ENCODE assay signal across 17 cellular contexts in genomic region chr14:61247935-61248334, GRCh38. TPM values are rescaled to one million over a fixed set of nuclear protein-coding genes. Genes with fewer than 3 reads are reported as not detected.
DNase-seq lines count a peak whose midpoint lies in the region; ATAC-seq, FAIRE-seq and TF ChIP-seq lines count a peak whose summit lies in the region.
"Had no signal": no experiment of that assay in that cellular context is flagged by ENCODE, and none has a peak within 500 bp of the region (broad histone marks: within the 10 kb centered on the region; RNA-seq: fewer than 3 reads in every experiment).

No MANE protein-coding gene starts in this region.

- no peak for DNase-seq in activated CD4-positive, alpha-beta memory T cell treated with anti-CD3 and anti-CD28 coated beads, Interleukin-2, amount 10 ng/mL, durations not matched to agents 7 days and 5 days
- no peak for DNase-seq in activated CD4-positive, alpha-beta memory T cell treated with anti-CD3 and anti-CD28 coated beads for 36 hours
- DNase-seq in RCC 7860 (ENCODE audit: low spot score) (peak; percentile 20), epithelial cell of prostate (ENCODE audit: low read depth, low spot score) (no peak), natural killer cell (no peak), DMS114 treated with DMSO at 0.1 percent for 48 hours (lab: John Stamatoyannopoulos, UW; ENCODE audit: unreplicated experiment) (no peak)
- no peak for DNase-seq in stimulated activated effector memory CD8-positive, alpha-beta T cell treated with anti-CD3 and anti-CD28 coated beads, Interleukin-12 subunit alpha, Interleukin-12 subunit beta, amount 100 ng/mL, for 72 hours (ENCODE audit: low spot score in 2 of 2)
- DNase-seq in effector CD8-positive, alpha-beta T cell (lab: John Stamatoyannopoulos, UW): no peak
- DNase-seq: CD8-positive, alpha-beta T cell; colonic mucosa; esophagus squamous epithelium; Kasumi-1; left ventricle myocardium superior had no signal

- POLR2A ChIA-PET in activated CD4-positive, alpha-beta memory T cell treated with anti-CD3 and anti-CD28 coated beads, Interleukin-2, amount 10 ng/mL, durations not matched to agents 7 days and 5 days (lab: Charles Lee): interaction anchor here (1.5 kb wide), 1 partner anchor 277 kb away, joined by 4 read pairs; no protein-coding TSS in a partner anchor
- POLR2A ChIA-PET in activated CD4-positive, alpha-beta memory T cell treated with anti-CD3 and anti-CD28 coated beads for 36 hours (lab: Charles Lee): no interaction called here

- H3K4me3 Mint-ChIP-seq in activated CD4-positive, alpha-beta memory T cell treated with anti-CD3 and anti-CD28 coated beads, Interleukin-2, amount 10 ng/mL, durations not matched to agents 7 days and 5 days: peak overlapping the region; percentile 24
- no peak overlapping the region for H3K4me3 Mint-ChIP-seq in activated CD4-positive, alpha-beta memory T cell treated with anti-CD3 and anti-CD28 coated beads for 36 hours
- no peak overlapping the region for H3K4me3 Mint-ChIP-seq in stimulated activated effector memory CD8-positive, alpha-beta T cell treated with anti-CD3 and anti-CD28 coated beads, Interleukin-12 subunit alpha, Interleukin-12 subunit beta, amount 100 ng/mL, for 72 hours
- no peak overlapping the region for H3K4me3 Mint-ChIP-seq in natural killer cell
- H3K4me3 Mint-ChIP-seq: CD8-positive, alpha-beta T cell had no signal

- H3K4me1 Mint-ChIP-seq in activated CD4-positive, alpha-beta memory T cell treated with anti-CD3 and anti-CD28 coated beads, Interleukin-2, amount 10 ng/mL, durations not matched to agents 7 days and 5 days: peaks cover 44% of the 10 kb centered on the region
- peaks cover 8% of the 10 kb centered on the region for H3K4me1 Mint-ChIP-seq in activated CD4-positive, alpha-beta memory T cell treated with anti-CD3 and anti-CD28 coated beads for 36 hours (ENCODE audit: low read depth)
- no peaks in the 10 kb centered on the region for H3K4me1 Mint-ChIP-seq in stimulated activated effector memory CD8-positive, alpha-beta T cell treated with anti-CD3 and anti-CD28 coated beads, Interleukin-12 subunit alpha, Interleukin-12 subunit beta, amount 100 ng/mL, for 72 hours
- peaks cover 0 to 5% of the 10 kb centered on the region in 2 donors for H3K4me1 Mint-ChIP-seq in natural killer cell

- H3K27me3 Mint-ChIP-seq in activated CD4-positive, alpha-beta memory T cell treated with anti-CD3 and anti-CD28 coated beads, Interleukin-2, amount 10 ng/mL, durations not matched to agents 7 days and 5 days: no peaks in the 10 kb centered on the region
- peaks cover 8% of the 10 kb centered on the region for H3K27me3 Mint-ChIP-seq in activated CD4-positive, alpha-beta memory T cell treated with anti-CD3 and anti-CD28 coated beads for 36 hours
- H3K27me3 Mint-ChIP-seq in natural killer cell (ENCODE audit: low read depth in 2 of 2): peaks cover 16 to 29% of the 10 kb centered on the region in 2 donors

- H3K27ac ChIP-seq in epithelial cell of prostate: peak overlapping the region; percentile 10
- H3K27ac ChIP-seq: A549, colonic mucosa, esophagus squamous epithelium, prostate gland had no signal

- intact Hi-C loops in activated CD4-positive, alpha-beta memory T cell treated with anti-CD3 and anti-CD28 coated beads for 36 hours (cut with micrococcal nuclease): loop anchor here (5.0 kb wide), 1 partner anchor 71 kb away; no protein-coding TSS in a partner anchor
- intact Hi-C loops in natural killer cell (cut with micrococcal nuclease): no loop called here

- TF ChIP-seq CTCF in natural killer cell (IDR thresholded peaks at IDR 0.05): no peak

- H3K36me3 Mint-ChIP-seq in activated CD4-positive, alpha-beta memory T cell treated with anti-CD3 and anti-CD28 coated beads, Interleukin-2, amount 10 ng/mL, durations not matched to agents 7 days and 5 days (ENCODE audit: low read depth): peaks cover 16% of the 10 kb centered on the region
- no peaks in the 10 kb centered on the region for H3K36me3 Mint-ChIP-seq in activated CD4-positive, alpha-beta memory T cell treated with anti-CD3 and anti-CD28 coated beads for 36 hours
- no peaks in the 10 kb centered on the region for H3K36me3 Mint-ChIP-seq in stimulated activated effector memory CD8-positive, alpha-beta T cell treated with anti-CD3 and anti-CD28 coated beads, Interleukin-12 subunit alpha, Interleukin-12 subunit beta, amount 100 ng/mL, for 72 hours
- H3K36me3 Mint-ChIP-seq in natural killer cell: no peaks in the 10 kb centered on the region
- H3K36me3 Mint-ChIP-seq: CD8-positive, alpha-beta T cell had no signal

- CTCF ChIA-PET in activated CD4-positive, alpha-beta memory T cell treated with anti-CD3 and anti-CD28 coated beads, Interleukin-2, amount 10 ng/mL, durations not matched to agents 7 days and 5 days (lab: Charles Lee): interaction anchor here (0.8 kb wide), 2 partner anchors 15 to 616 kb away, joined by 3 to 4 read pairs; no protein-coding TSS in a partner anchor
- CTCF ChIA-PET in activated CD4-positive, alpha-beta memory T cell treated with anti-CD3 and anti-CD28 coated beads for 36 hours (lab: Charles Lee): no interaction called here

- peak overlapping the region; percentile 69 for H3K27ac Mint-ChIP-seq in activated CD4-positive, alpha-beta memory T cell treated with anti-CD3 and anti-CD28 coated beads, Interleukin-2, amount 10 ng/mL, durations not matched to agents 7 days and 5 days
- H3K27ac Mint-ChIP-seq in activated CD4-positive, alpha-beta memory T cell treated with anti-CD3 and anti-CD28 coated beads for 36 hours: no peak overlapping the region
- H3K27ac Mint-ChIP-seq in stimulated activated effector memory CD8-positive, alpha-beta T cell treated with anti-CD3 and anti-CD28 coated beads, Interleukin-12 subunit alpha, Interleukin-12 subunit beta, amount 100 ng/mL, for 72 hours: no peak overlapping the region
- no peak overlapping the region for H3K27ac Mint-ChIP-seq in natural killer cell
- H3K27ac Mint-ChIP-seq: CD8-positive, alpha-beta T cell had no signal

- peak; percentile 90 for ATAC-seq in stimulated activated effector memory CD8-positive, alpha-beta T cell treated with anti-CD3 and anti-CD28 coated beads, Interleukin-12 subunit alpha, Interleukin-12 subunit beta, amount 100 ng/mL, for 72 hours
- ATAC-seq in natural killer cell: no peak
- ATAC-seq: A549; CD8-positive, alpha-beta T cell; left ventricle myocardium superior had no signal

- no peak for FAIRE-seq in RCC 7860 (lab: Jason Lieb, UNC)
- FAIRE-seq: A549, GM12892 had no signal

- peaks cover 2% of the 10 kb centered on the region for H3K9me3 Mint-ChIP-seq in activated CD4-positive, alpha-beta memory T cell treated with anti-CD3 and anti-CD28 coated beads, Interleukin-2, amount 10 ng/mL, durations not matched to agents 7 days and 5 days
- no peaks in the 10 kb centered on the region for H3K9me3 Mint-ChIP-seq in activated CD4-positive, alpha-beta memory T cell treated with anti-CD3 and anti-CD28 coated beads for 36 hours
- H3K9me3 Mint-ChIP-seq in stimulated activated effector memory CD8-positive, alpha-beta T cell treated with anti-CD3 and anti-CD28 coated beads, Interleukin-12 subunit alpha, Interleukin-12 subunit beta, amount 100 ng/mL, for 72 hours: no peaks in the 10 kb centered on the region
- no peaks in the 10 kb centered on the region for H3K9me3 Mint-ChIP-seq in natural killer cell
- H3K9me3 Mint-ChIP-seq: CD8-positive, alpha-beta T cell had no signal

RNA-seq across cellular contexts. Expression of gene TMEM30B, which starts 33.2 kb away (rescaled TPM):
- under 1 TPM; 0.48 to 0.60 TPM for total RNA-seq in activated CD4-positive, alpha-beta memory T cell treated with anti-CD3 and anti-CD28 coated beads, Interleukin-2, amount 10 ng/mL, durations not matched to agents 7 days and 5 days
- total RNA-seq in activated CD4-positive, alpha-beta memory T cell treated with anti-CD3 and anti-CD28 coated beads for 36 hours: 1 to 10 TPM; 1.6 to 1.7 TPM
- 1 to 10 TPM; 1.0 to 1.4 (median 1.3) TPM for total RNA-seq in natural killer cell
- total RNA-seq: NCI-H460 had no signal
